ENCODE assay signal across 13 cellular contexts in genomic region chr3:72903004-72903403, GRCh38. TPM values are rescaled to one million over a fixed set of nuclear protein-coding genes. Genes with fewer than 3 reads are reported as not detected.
DNase-seq lines count a peak whose midpoint lies in the region; ATAC-seq and TF ChIP-seq lines count a peak whose summit lies in the region.
"Had no signal": no experiment of that assay in that cellular context is flagged by ENCODE, and none has a peak within 500 bp of the region (broad histone marks: within the 10 kb centered on the region; RNA-seq: fewer than 3 reads in every experiment).

No MANE protein-coding gene starts in this region.

- DNase-seq in GM04503 (ENCODE audit: low read depth): peak; percentile 64
- peak; percentile 77 for DNase-seq in RPMI7951 (ENCODE audit: low read depth)
- DNase-seq in epithelial cell of esophagus (ENCODE audit: low read depth): peak; percentile 94
- DNase-seq in renal cortical epithelial cell (ENCODE audit: low read depth): peak; percentile 91
- no peak for DNase-seq in glomerular visceral epithelial cell (ENCODE audit: extremely low spot score)
- no peak for DNase-seq in islet precursor cell
- DNase-seq: activated CD4-positive, alpha-beta T cell treated with anti-CD3 and anti-CD28 coated beads for 4 hours; NCI-H526 treated with DMSO at 0.1 percent for 48 hours; SJCRH30; stimulated activated CD4-positive, alpha-beta T cell treated with anti-CD3 and anti-CD28 coated beads, Interleukin-2, amount 100 ng/mL, for 24 hours; stimulated activated naive CD4-positive, alpha-beta T cell had no signal

- TF ChIP-seq POLR2A in GM18505 (IDR thresholded peaks at IDR 0.05; ENCODE audit: borderline replicate concordance, extremely low read depth, insufficient read depth, insufficient read length): no peak

- no peak overlapping the region for H3K4me3 ChIP-seq in epithelial cell of esophagus (ENCODE audit: low read length)
- H3K4me3 ChIP-seq: SJCRH30 had no signal

- ATAC-seq in activated CD4-positive, CD25-positive, alpha-beta regulatory T cell treated with anti-CD3 and anti-CD28 coated beads, Interleukin-2, amount 50 U/mL, for 24 hours: no peak
- no peak for ATAC-seq in GM18505 (IDR thresholded peaks at IDR 0.05; ENCODE audit: unreplicated experiment)

- TF ChIP-seq CTCF in epithelial cell of esophagus (IDR thresholded peaks at IDR 0.05; ENCODE audit: insufficient read depth, low read depth, low read length, missing control alignments): no peak

RNA-seq across cellular contexts. Expression of gene GXYLT2, which starts 15.2 kb away (rescaled TPM):
- total RNA-seq in RPMI7951 (2014; rRNA removed; shearing (Covaris generic)): 64.6 and 66.1 TPM in 2 replicates
- total RNA-seq in renal cortical epithelial cell: 1.0 and 7.0 TPM in 2 replicates

RNA-seq across cellular contexts. Expression of gene SHQ1, which starts 54.8 kb away (rescaled TPM):
- total RNA-seq in RPMI7951 (2014; rRNA removed; shearing (Covaris generic)): 25.5 and 29.4 TPM in 2 replicates
- total RNA-seq in renal cortical epithelial cell: 22.2 and 25.0 TPM in 2 replicates

Comparison
In these comparisons a context has a peak if more than half of its experiments do, and no peak if none do; other contexts are left out.
1. DNase-seq: peak in GM04503 (single experiment), RPMI7951 (single experiment), epithelial cell of esophagus (single experiment) and renal cortical epithelial cell (single experiment); none in glomerular visceral epithelial cell (single experiment) and islet precursor cell (single experiment).